8 cellular contexts compared by ENCODE assay signal in genomic region chr2:15560988-15561573, GRCh38. TPM values are rescaled to one million over a fixed set of nuclear protein-coding genes. Genes with fewer than 3 reads are reported as not detected.
DNase-seq lines count a peak whose midpoint lies in the region; ATAC-seq, FAIRE-seq and TF ChIP-seq lines count a peak whose summit lies in the region.

Gene NBAS (minus strand): TSS chr2:15561334. CDS start chr2:15561304, 30 bp downstream.

- under 1% methylated on average over 30 of the region's 30 CpGs for WGBS in HUES64

- no peaks in the 10 kb centered on the region for H3K27me3 ChIP-seq in HUES64 (ENCODE audit: insufficient read depth, low read length)

- DNase-seq in D721Med (ENCODE audit: insufficient read length, low spot score) (peak; percentile 29), OCI-M1 (lab: John Stamatoyannopoulos, UW) (peak; percentile 91), activated T-cell treated with anti-CD3 and anti-CD28 coated beads for 24 hours (ENCODE audit: low read depth) (peak; percentile 74), epithelial cell of esophagus (ENCODE audit: low read depth) (peak; percentile 87), middle frontal gyrus (ENCODE audit: extremely low spot score, low spot score) (peak; percentile 86)
- DNase-seq in stimulated activated CD8-positive, alpha-beta memory T cell treated with anti-CD3 and anti-CD28 coated beads, Interleukin-2, amount 100 ng/mL, for 48 hours (ENCODE audit: low read depth in 2 of 2) = peak; percentile 52 to 71

- H3K4me3 ChIP-seq in HUES64 (ENCODE audit: low read length) (peak within 1 kb of the TSS; percentile 86), epithelial cell of esophagus (ENCODE audit: low read length) (peak within 1 kb of the TSS; percentile 89)

- no peak for FAIRE-seq in D721Med (lab: Jason Lieb, UNC)

- H3K9ac ChIP-seq in HUES64 (ENCODE audit: low read depth, low read length) = peak within 1 kb of the TSS; percentile 70

- peaks cover 6% of the 10 kb centered on the region for H3K36me3 ChIP-seq in HUES64 (ENCODE audit: insufficient read depth, low read length)

- H3K9me3 ChIP-seq in HUES64 (ENCODE audit: insufficient read depth, low read depth, low read length) = no peaks in the 10 kb centered on the region

- peaks cover 16% of the 10 kb centered on the region; the same call in 1 of the 2 replicates for H3K4me1 ChIP-seq in HUES64 (ENCODE audit: insufficient read depth, low read length)

- ATAC-seq in GM21447 (IDR thresholded peaks at IDR 0.05; ENCODE audit: unreplicated experiment) = peak; percentile 85

- H3K27ac ChIP-seq in HUES64 (ENCODE audit: low read depth, low read length) = peak within 1 kb of the TSS; percentile 29

- TF ChIP-seq CTCF in D721Med (IDR thresholded peaks at IDR 0.05; ENCODE audit: insufficient read depth, missing control alignments) (no peak), epithelial cell of esophagus (IDR thresholded peaks at IDR 0.05; ENCODE audit: insufficient read depth, low read depth, low read length, missing control alignments) (no peak)

RNA-seq across cellular contexts. Expression of gene NBAS, which starts in this region (rescaled TPM):
- 20.1 TPM for polyA plus RNA-seq in HUES64 (2013, experiment 1 of 2)
- 24.1 TPM for polyA plus RNA-seq in HUES64 (2013, experiment 2 of 2)

Comparison
In these comparisons a context has a peak if more than half of its experiments do, and no peak if none do; other contexts are left out.
1. Peak in every context shown above with its lines: DNase-seq, ATAC-seq, H3K4me3 ChIP-seq and H3K27ac ChIP-seq.
2. DNase-seq: peak in every context shown above with its lines; median percentile 91 in OCI-M1; 87 in epithelial cell of esophagus; 86 in middle frontal gyrus; 74 in activated T-cell treated with anti-CD3 and anti-CD28 coated beads for 24 hours; 62 in stimulated activated CD8-positive, alpha-beta memory T cell treated with anti-CD3 and anti-CD28 coated beads, Interleukin-2, amount 100 ng/mL, for 48 hours; 29 in D721Med.